ENCODE assay signal across 8 cellular contexts in genomic region chr1:115112496-115113375, GRCh38. TPM values are rescaled to one million over a fixed set of nuclear protein-coding genes. Genes with fewer than 3 reads are reported as not detected.
DNase-seq lines count a peak whose midpoint lies in the region; ATAC-seq and TF ChIP-seq lines count a peak whose summit lies in the region.

No MANE protein-coding gene starts in this region.

- peaks cover 0 to 4% (median 4%) of the 10 kb centered on the region in 3 experiments; a peak in 4 of 7 replicates for H3K36me3 Mint-ChIP-seq in H9 (ENCODE audit: insufficient read depth in 1 of 3, low read depth in 3 of 3)
- peaks cover 3% of the 10 kb centered on the region for H3K36me3 Mint-ChIP-seq in memory B cell

- H3K18ac ChIP-seq in H9 (ENCODE audit: insufficient read length, low read depth, low read length), result no peak overlapping the region

- H3K4me1 Mint-ChIP-seq in H9 (peaks cover 10 to 12% of the 10 kb centered on the region in 2 experiments), memory B cell (no peaks in the 10 kb centered on the region)

- no peak overlapping the region for H3K56ac ChIP-seq in H9 (ENCODE audit: insufficient read length, low read depth, low read length)

- no peak overlapping the region for H4K8ac ChIP-seq in H9 (replicated peaks; ENCODE audit: insufficient read length, low read depth, low read length)

- peak overlapping the region; percentile 94 for H2AFZ ChIP-seq in H9 (ENCODE audit: low read length)

- H3K27ac Mint-ChIP-seq in H9, result peak overlapping the region in 1 of 3 experiments; percentile 74; a peak in 2 of 7 replicates
- no peak overlapping the region for H3K27ac Mint-ChIP-seq in memory B cell

- no peak overlapping the region for H3K23ac ChIP-seq in H9 (ENCODE audit: insufficient read length, low read depth, low read length)

- H3K4me1 ChIP-seq in H9 (ENCODE audit: insufficient read depth, low read length), result no peaks in the 10 kb centered on the region

- H3K79me2 ChIP-seq in H9 (ENCODE audit: insufficient read depth, low read length), result no peaks in the 10 kb centered on the region

- no peak overlapping the region for H3T11ph ChIP-seq in H9 (ENCODE audit: low read length)

- H2AK5ac ChIP-seq in H9 (ENCODE audit: insufficient read length, low read length), result no peak overlapping the region

- TF ChIP-seq CTCF in H9 (conservative IDR thresholded peaks at IDR 0.05) (peak; percentile 96), WERI-Rb-1 (IDR thresholded peaks at IDR 0.05; ENCODE audit: low read depth, low read length) (peak; percentile 77)

- H4K91ac ChIP-seq in H9 (ENCODE audit: insufficient read length, low read depth, low read length), result no peak overlapping the region

- no peak overlapping the region; a peak in 1 of 5 replicates for H3K4me3 Mint-ChIP-seq in H9
- H3K4me3 Mint-ChIP-seq in memory B cell, result no peak overlapping the region

- no peaks in the 10 kb centered on the region for H3K23me2 ChIP-seq in H9 (ENCODE audit: insufficient read length, low read depth, low read length, poor library complexity, severe bottlenecking)

- no peak overlapping the region for H2BK12ac ChIP-seq in H9 (ENCODE audit: insufficient read length, low read depth, low read length)

- no peak overlapping the region for H3K9ac ChIP-seq in H9 (ENCODE audit: extremely low read depth, insufficient read length, low read length)

- peaks cover 12% of the 10 kb centered on the region for H3K27me3 Mint-ChIP-seq in H9 (ENCODE audit: low read depth)
- H3K27me3 Mint-ChIP-seq in memory B cell, result peaks cover 1% of the 10 kb centered on the region

- H3K4ac ChIP-seq in H9 (ENCODE audit: low read depth, low read length), result no peak overlapping the region

- DNase-seq in Ammon's horn (ENCODE audit: low spot score) (peak; percentile 23), H9 (peak; percentile 73), WERI-Rb-1 (peak; percentile 47), memory B cell (ENCODE audit: low spot score in 2 of 2) (peak; percentile 53 to 68), A172 (ENCODE audit: low spot score) (no peak)
- peak; percentile 37 for DNase-seq in central memory CD4-positive, alpha-beta T cell
- peak; percentile 6 to 67 (median 46) for DNase-seq in stimulated activated naive CD4-positive, alpha-beta T cell (lab: John Stamatoyannopoulos, UW)

- no peak overlapping the region for H3K4me3 ChIP-seq in WERI-Rb-1 (ENCODE audit: low read depth, low read length)

- peaks cover 3 to 6% of the 10 kb centered on the region in 2 experiments; a peak in 3 of 5 replicates for H3K9me3 Mint-ChIP-seq in H9
- peaks cover 3% of the 10 kb centered on the region for H3K9me3 Mint-ChIP-seq in memory B cell

- WGBS in H9 (ENCODE audit: extremely low coverage, insufficient read length, low lambda C conversion rate), result no CpG with 5 or more reads among the region's 18 CpGs

- H3K27ac ChIP-seq in H9 (ENCODE audit: insufficient read length, low read depth, low read length) (no peak overlapping the region), WERI-Rb-1 (no peak overlapping the region)

- H3K27me3 ChIP-seq in H9 (ENCODE audit: insufficient read depth, low read length) (no peaks in the 10 kb centered on the region), WERI-Rb-1 (ENCODE audit: insufficient read depth, low read depth, severe bottlenecking) (no peaks in the 10 kb centered on the region)

- H2BK20ac ChIP-seq in H9 (ENCODE audit: low read depth, low read length, poor library complexity, severe bottlenecking), result no peak overlapping the region

- H3K9me3 ChIP-seq in H9 (ENCODE audit: control insufficient read depth, low read depth, low read length), result peaks cover 6% of the 10 kb centered on the region
- H3K9me3 ChIP-seq in WERI-Rb-1 (ENCODE audit: severe bottlenecking), result no peaks in the 10 kb centered on the region

- no peak overlapping the region for H2BK5ac ChIP-seq in H9 (ENCODE audit: insufficient read length, low read length)

- H3K36me3 ChIP-seq in WERI-Rb-1, result no peaks in the 10 kb centered on the region

- peak; percentile 34 for ATAC-seq in memory B cell (ENCODE audit: low read depth)
- ATAC-seq in HG02678 (IDR thresholded peaks at IDR 0.05; ENCODE audit: unreplicated experiment), result no peak

- H4K20me1 ChIP-seq in H9 (ENCODE audit: control insufficient read depth, insufficient read depth, insufficient read length), result no peaks in the 10 kb centered on the region

- H3K4me2 ChIP-seq in H9 (ENCODE audit: insufficient read depth, insufficient read length, low read length), result no peak overlapping the region

- H4K5ac ChIP-seq in H9 (ENCODE audit: insufficient read length, low read depth, low read length), result no peak overlapping the region

- H2BK120ac ChIP-seq in H9 (ENCODE audit: low read depth, low read length, poor library complexity, severe bottlenecking), result no peak overlapping the region

- H3K79me1 ChIP-seq in H9 (ENCODE audit: insufficient read depth, low read depth, low read length, poor library complexity, severe bottlenecking), result no peaks in the 10 kb centered on the region

- H2BK15ac ChIP-seq in H9 (ENCODE audit: low read depth, low read length), result no peak overlapping the region

- peak overlapping the region; percentile 24; the same call in 1 of the 2 replicates for H3K14ac ChIP-seq in H9 (ENCODE audit: insufficient read depth, low read length)

RNA-seq across cellular contexts. Expression of gene TSPAN2, which starts 23.4 kb away (rescaled TPM):
- total RNA-seq in H9 (2021), result 9.4 and 10.8 TPM in 2 replicates
- 2.0 and 3.2 TPM in 2 replicates for total RNA-seq in A172 (2014; rRNA removed; shearing (Covaris generic))
